In genomic region chr5:167769846-167770420, GRCh38 we compare ENCODE assay signal across 24 cellular contexts.
"Had no signal": no experiment of that assay in that cellular context is flagged by ENCODE, and none has a peak within 500 bp of the region (broad histone marks: within the 10 kb centered on the region; RNA-seq: fewer than 3 reads in every experiment).

No MANE protein-coding gene starts in this region.

- H3K36me3 ChIP-seq: cardiac muscle cell, heart right ventricle, right lobe of liver had no signal

- H3K4me1 ChIP-seq: body of pancreas, heart right ventricle, right lobe of liver, testis had no signal

- H3K27me3 ChIP-seq: body of pancreas, cardiac muscle cell, foreskin keratinocyte, right lobe of liver, testis had no signal

- H3K27ac Mint-ChIP-seq: activated CD4-positive, alpha-beta T cell treated with anti-CD3 and anti-CD28 coated beads for 36 hours; activated naive CD8-positive, alpha-beta T cell; activated T-cell treated with anti-CD3 and anti-CD28 coated beads, Interleukin-2, amount 50 U/mL, for 72 hours; nephron had no signal

- H3K27ac ChIP-seq: body of pancreas, cardiac muscle cell, coronary artery, dorsolateral prefrontal cortex, foreskin keratinocyte, heart right ventricle, right lobe of liver, testis had no signal

- ATAC-seq: activated CD4-positive, alpha-beta T cell treated with anti-CD3 and anti-CD28 coated beads for 36 hours; activated T-cell treated with anti-CD3 and anti-CD28 coated beads, Interleukin-2, amount 50 U/mL, for 72 hours; body of pancreas; foreskin keratinocyte; heart right ventricle; left cardiac atrium; left ventricle myocardium superior; right lobe of liver; stimulated activated naive CD8-positive, alpha-beta T cell treated with anti-CD3 and anti-CD28 coated beads, Interleukin-15, Interleukin-2, amounts not matched to agents 100 U/mL and 50 U/mL, for 24 hours had no signal

- H3K9me3 Mint-ChIP-seq: nephron had no signal

- H3K4me3 ChIP-seq: body of pancreas, cardiac muscle cell, coronary artery, dorsolateral prefrontal cortex, heart right ventricle, right lobe of liver, skin epidermis, testis had no signal

- H3K9me3 ChIP-seq: body of pancreas, heart right ventricle, right lobe of liver, testis had no signal

- DNase-seq: activated CD4-positive, alpha-beta T cell treated with anti-CD3 and anti-CD28 coated beads for 36 hours; activated CD4-positive, CD25-positive, alpha-beta regulatory T cell; activated effector memory CD4-positive, alpha-beta T cell treated with Interleukin-2 at 50 U/mL for 16 hours; activated naive CD4-positive, alpha-beta T cell treated with Interleukin-2 at 50 U/mL for 16 hours; activated T-cell treated with anti-CD3 and anti-CD28 coated beads for 4 hours; activated T-cell treated with anti-CD3 and anti-CD28 coated beads, Interleukin-2, amount 50 U/mL, for 72 hours; anterior cingulate cortex; body of pancreas; dorsolateral prefrontal cortex; effector memory CD4-positive, alpha-beta T cell; foreskin keratinocyte; heart right ventricle; left cardiac atrium; left ventricle myocardium superior; right lobe of liver; stimulated activated CD4-positive, alpha-beta T cell treated with anti-CD3 and anti-CD28 coated beads, Interleukin-12 subunit alpha, Interleukin-12 subunit beta, amount 100 ng/mL, for 4 hours; stimulated activated CD4-positive, alpha-beta T cell treated with anti-CD3 and anti-CD28 coated beads, Interleukin-4, amount 100 ng/mL, for 1 hour; stimulated activated naive CD8-positive, alpha-beta T cell treated with anti-CD3 and anti-CD28 coated beads, Interleukin-15, Interleukin-2, amounts not matched to agents 100 U/mL and 50 U/mL, for 24 hours; testis had no signal

- H3K4me3 Mint-ChIP-seq: activated CD4-positive, alpha-beta T cell treated with anti-CD3 and anti-CD28 coated beads for 36 hours; activated naive CD8-positive, alpha-beta T cell; activated T-cell treated with anti-CD3 and anti-CD28 coated beads, Interleukin-2, amount 50 U/mL, for 72 hours; nephron had no signal

- H3K4me1 Mint-ChIP-seq: activated CD4-positive, alpha-beta T cell treated with anti-CD3 and anti-CD28 coated beads for 36 hours had no signal

- H3K27me3 Mint-ChIP-seq: activated CD4-positive, alpha-beta T cell treated with anti-CD3 and anti-CD28 coated beads for 36 hours; activated naive CD8-positive, alpha-beta T cell had no signal

- H3K36me3 Mint-ChIP-seq: activated naive CD8-positive, alpha-beta T cell had no signal
